In genomic region chr17:44522883-44523671, GRCh38 we compare ENCODE assay signal across 8 cellular contexts. TPM values are rescaled to one million over a fixed set of nuclear protein-coding genes. Genes with fewer than 3 reads are reported as not detected.
DNase-seq lines count a peak whose midpoint lies in the region; ATAC-seq and TF ChIP-seq lines count a peak whose summit lies in the region.

No MANE protein-coding gene starts in this region.

- H3K27me3 Mint-ChIP-seq in stimulated activated memory B cell treated with anti-CD40 and anti-IgM and Interleukin-4, amounts not matched to agents 10 μg/mL and 1 μg/mL and 100 μg/mL, for 72 hours = peaks cover 32% of the 10 kb centered on the region

- H2BK120ac ChIP-seq in trophoblast cell (ENCODE audit: insufficient read depth, low read length, poor library complexity) = no peak overlapping the region

- no peaks in the 10 kb centered on the region for H3K4me1 Mint-ChIP-seq in stimulated activated memory B cell treated with anti-CD40 and anti-IgM and Interleukin-4, amounts not matched to agents 10 μg/mL and 1 μg/mL and 100 μg/mL, for 72 hours

- H4K20me1 ChIP-seq in fibroblast of lung (ENCODE audit: control insufficient read depth, extremely low read depth, insufficient read depth, low read length) = no peaks in the 10 kb centered on the region

- no peaks in the 10 kb centered on the region for H3K9me3 ChIP-seq in fibroblast of lung (ENCODE audit: control insufficient read depth, insufficient read depth, low read depth, low read length)
- H3K9me3 ChIP-seq in trophoblast cell (ENCODE audit: insufficient read depth, low read depth, low read length) = peaks cover 2% of the 10 kb centered on the region

- no peak overlapping the region for H4K91ac ChIP-seq in trophoblast cell (ENCODE audit: low read depth, low read length)

- H4K12ac ChIP-seq in trophoblast cell (ENCODE audit: low read depth, low read length) = no peak overlapping the region

- H3K23ac ChIP-seq in trophoblast cell (ENCODE audit: low read length) = no peak overlapping the region

- H3K27me3 ChIP-seq in fibroblast of lung (ENCODE audit: control insufficient read depth, insufficient read depth, low read length) = no peaks in the 10 kb centered on the region
- H3K27me3 ChIP-seq in trophoblast cell (ENCODE audit: insufficient read depth, low read length) = no peaks in the 10 kb centered on the region

- no peak overlapping the region for H3K4me3 Mint-ChIP-seq in stimulated activated memory B cell treated with anti-CD40 and anti-IgM and Interleukin-4, amounts not matched to agents 10 μg/mL and 1 μg/mL and 100 μg/mL, for 72 hours

- WGBS in trophoblast cell (ENCODE audit: extremely low coverage, insufficient coverage, insufficient read length) = no CpG with 5 or more reads among the region's 14 CpGs

- H3K4me3 ChIP-seq in fibroblast of lung (replicated peaks in 1 of 4; ENCODE audit: control extremely low read depth in 1 of 4, insufficient read depth in 1 of 4, low read depth in 3 of 4, low read length in 4 of 4) (no peak overlapping the region), trophoblast cell (ENCODE audit: low read depth, low read length) (no peak overlapping the region)

- H3K4me2 ChIP-seq in fibroblast of lung (ENCODE audit: extremely low read depth, insufficient read depth, low read length) (no peak overlapping the region), trophoblast cell (ENCODE audit: low read length) (no peak overlapping the region)

- H2AK5ac ChIP-seq in trophoblast cell (ENCODE audit: low read length) = no peak overlapping the region

- H3K9ac ChIP-seq in fibroblast of lung (ENCODE audit: insufficient read depth, low read length) = no peak overlapping the region
- no peak overlapping the region for H3K9ac ChIP-seq in trophoblast cell (ENCODE audit: low read length)

- H3K27ac ChIP-seq in fibroblast of lung (ENCODE audit: insufficient read depth, low read length) (no peak overlapping the region), trophoblast cell (ENCODE audit: low read depth, low read length) (no peak overlapping the region)

- H3K79me1 ChIP-seq in trophoblast cell (ENCODE audit: low read length) = no peaks in the 10 kb centered on the region

- H2BK5ac ChIP-seq in trophoblast cell (ENCODE audit: low read depth, low read length, poor library complexity) = no peak overlapping the region

- H3K36me3 Mint-ChIP-seq in stimulated activated memory B cell treated with anti-CD40 and anti-IgM and Interleukin-4, amounts not matched to agents 10 μg/mL and 1 μg/mL and 100 μg/mL, for 72 hours = no peaks in the 10 kb centered on the region

- DNase-seq in NCI-H524 (lab: John Stamatoyannopoulos, UW) = peak; percentile 28 to 67
- no peak for DNase-seq in NCI-H524 treated with DMSO at 0.1 percent for 48 hours (lab: John Stamatoyannopoulos, UW)
- peak; percentile 23 for DNase-seq in NCI-H748 treated with DMSO at 0.1 percent for 48 hours (lab: John Stamatoyannopoulos, UW)
- DNase-seq in activated CD8-positive, alpha-beta memory T cell treated with anti-CD3 and anti-CD28 coated beads, Interleukin-2, amount 50 U/mL, for 24 hours (ENCODE audit: extremely low read depth) = peak; percentile 29
- DNase-seq in fibroblast of lung (ENCODE audit: low read depth in 2 of 2) = peak; percentile 44 to 48
- peak; percentile 67 to 86 for DNase-seq in trophoblast cell

- H3K14ac ChIP-seq in trophoblast cell (ENCODE audit: low read length) = no peak overlapping the region

- H4K8ac ChIP-seq in trophoblast cell (ENCODE audit: low read depth, low read length) = peak overlapping the region; percentile 58

- H3K4ac ChIP-seq in trophoblast cell (ENCODE audit: low read depth, low read length) = no peak overlapping the region

- H3K4me1 ChIP-seq in fibroblast of lung (ENCODE audit: control insufficient read depth, extremely low read depth, insufficient read depth, low read length) (no peaks in the 10 kb centered on the region), trophoblast cell (ENCODE audit: control insufficient read depth in 1 of 2, insufficient read depth in 2 of 2, low read length in 2 of 2) (no peaks in the 10 kb centered on the region)

- no peaks in the 10 kb centered on the region for H3K36me3 ChIP-seq in fibroblast of lung (ENCODE audit: control insufficient read depth, insufficient read depth, low read length)
- H3K36me3 ChIP-seq in trophoblast cell (ENCODE audit: control insufficient read depth in 1 of 2, insufficient read depth in 2 of 2, low read length in 2 of 2) = no peaks in the 10 kb centered on the region

- H2AFZ ChIP-seq in fibroblast of lung (ENCODE audit: low read length) (peak overlapping the region; percentile 41), trophoblast cell (ENCODE audit: insufficient read depth, low read length, poor library complexity) (peak overlapping the region; percentile 25)

- H3K9me3 Mint-ChIP-seq in stimulated activated memory B cell treated with anti-CD40 and anti-IgM and Interleukin-4, amounts not matched to agents 10 μg/mL and 1 μg/mL and 100 μg/mL, for 72 hours = peaks cover 4% of the 10 kb centered on the region

- peak; percentile 63 to 70 for TF ChIP-seq CTCF in fibroblast of lung (conservative IDR thresholded peaks at IDR 0.05 in 1 of 2, IDR thresholded peaks at IDR 0.05 in 1 of 2; ENCODE audit: low read depth in 1 of 2, low read length in 2 of 2)

- ATAC-seq in HG03565 (IDR thresholded peaks at IDR 0.05; ENCODE audit: unreplicated experiment) = no peak
- ATAC-seq in stimulated activated memory B cell treated with anti-CD40 and anti-IgM and Interleukin-4, amounts not matched to agents 10 μg/mL and 1 μg/mL and 100 μg/mL, for 72 hours = no peak

- H2BK12ac ChIP-seq in trophoblast cell (ENCODE audit: low read length) = no peak overlapping the region

- H3K79me2 ChIP-seq in fibroblast of lung (ENCODE audit: control insufficient read depth, insufficient read depth, low read length) (no peaks in the 10 kb centered on the region), trophoblast cell (ENCODE audit: control insufficient read depth, insufficient read depth, low read length, poor library complexity) (no peaks in the 10 kb centered on the region)

- H3K18ac ChIP-seq in trophoblast cell (ENCODE audit: low read length) = no peak overlapping the region

- H3K27ac Mint-ChIP-seq in stimulated activated memory B cell treated with anti-CD40 and anti-IgM and Interleukin-4, amounts not matched to agents 10 μg/mL and 1 μg/mL and 100 μg/mL, for 72 hours = no peak overlapping the region

RNA-seq across cellular contexts. Expression of gene GPATCH8, which starts 19.9 kb away (rescaled TPM):
- total RNA-seq in fibroblast of lung = 13.4 and 19.3 TPM in 2 replicates
- 13.7 and 14.0 TPM in 2 replicates for polyA plus RNA-seq in fibroblast of lung
- 11.7 and 15.1 TPM in 2 replicates for polyA plus RNA-seq in fibroblast of lung (2012)
- polyA minus RNA-seq in fibroblast of lung (ENCODE audit: low replicate concordance) = 17.9 and 21.9 TPM in 2 replicates
- 22.0 and 22.6 TPM in 2 replicates for polyA plus RNA-seq in trophoblast cell (2013)

RNA-seq across cellular contexts. Expression of gene FZD2, which starts 34.2 kb away (rescaled TPM):
- total RNA-seq in fibroblast of lung = 14.6 and 20.3 TPM in 2 replicates
- polyA plus RNA-seq in fibroblast of lung = 14.0 and 23.2 TPM in 2 replicates
- polyA plus RNA-seq in fibroblast of lung (2012) = 24.6 and 32.2 TPM in 2 replicates
- polyA minus RNA-seq in fibroblast of lung (ENCODE audit: low replicate concordance) = 23.3 and 44.3 TPM in 2 replicates
- polyA plus RNA-seq in trophoblast cell (2013) = 24.1 and 24.3 TPM in 2 replicates
